Comparison of ENCODE assay signal across 7 cellular contexts in genomic region chr3:9401986-9402385, GRCh38. TPM values are rescaled to one million over a fixed set of nuclear protein-coding genes. Genes with fewer than 3 reads are reported as not detected.
DNase-seq lines count a peak whose midpoint lies in the region; ATAC-seq and TF ChIP-seq lines count a peak whose summit lies in the region.

No MANE protein-coding gene starts in this region.

- H2AFZ ChIP-seq in OCI-LY3 (ENCODE audit: low read depth, low read length), result no peak overlapping the region

- no peak for DNase-seq in GM12865 (ENCODE audit: low read depth)
- no peak for DNase-seq in epithelial cell of proximal tubule (ENCODE audit: low read depth)
- DNase-seq in sigmoid colon, result no peak
- no peak for DNase-seq in activated T-helper 1 cell treated with anti-CD3 and anti-CD28 coated beads, Interleukin-12 subunit alpha, Interleukin-12 subunit beta, Interleukin-2, Interleukin-4 antibody, amounts not matched to agents 30 ng/mL and 10 ng/mL and 1 ng/mL, durations not matched to agents 14 hours and 24 hours and 36 hours (ENCODE audit: low spot score)
- no peak for DNase-seq in NCI-H446 (lab: John Stamatoyannopoulos, UW)

- TF ChIP-seq CTCF in GM12865 (IDR thresholded peaks at IDR 0.05; ENCODE audit: insufficient read depth, low read depth, low read length, missing control alignments) (no peak), OCI-LY3 (IDR thresholded peaks at IDR 0.05; ENCODE audit: low read depth, low read length) (no peak), epithelial cell of proximal tubule (conservative IDR thresholded peaks at IDR 0.05; ENCODE audit: low read depth, low read length) (no peak), sigmoid colon (IDR thresholded peaks at IDR 0.05) (no peak)

- peaks cover 83% of the 10 kb centered on the region for H4K20me1 ChIP-seq in OCI-LY3 (ENCODE audit: insufficient read depth, low read length)

- ATAC-seq in HG02938 (IDR thresholded peaks at IDR 0.05; ENCODE audit: unreplicated experiment), result no peak

- H3K36me3 ChIP-seq in OCI-LY3 (replicated peaks; ENCODE audit: low read depth, low read length) (peaks cover 21% of the 10 kb centered on the region), sigmoid colon (no peaks in the 10 kb centered on the region)

- H3K9ac ChIP-seq in OCI-LY3 (ENCODE audit: low read length), result no peak overlapping the region

- H3K4me2 ChIP-seq in OCI-LY3 (ENCODE audit: low read length), result peak overlapping the region; percentile 73

- no peak overlapping the region for H3K4me3 Mint-ChIP-seq in activated T-helper 1 cell treated with anti-CD3 and anti-CD28 coated beads, Interleukin-12 subunit alpha, Interleukin-12 subunit beta, Interleukin-2, Interleukin-4 antibody, amounts not matched to agents 30 ng/mL and 10 ng/mL and 1 ng/mL, durations not matched to agents 14 hours and 24 hours and 36 hours

- peaks cover 58% of the 10 kb centered on the region for H3K4me1 Mint-ChIP-seq in activated T-helper 1 cell treated with anti-CD3 and anti-CD28 coated beads, Interleukin-12 subunit alpha, Interleukin-12 subunit beta, Interleukin-2, Interleukin-4 antibody, amounts not matched to agents 30 ng/mL and 10 ng/mL and 1 ng/mL, durations not matched to agents 14 hours and 24 hours and 36 hours (ENCODE audit: low read depth)

- H3K27me3 ChIP-seq in OCI-LY3 (ENCODE audit: low read depth, low read length) (no peaks in the 10 kb centered on the region), sigmoid colon (no peaks in the 10 kb centered on the region)

- H3K4me1 ChIP-seq in OCI-LY3 (ENCODE audit: low read length), result peaks cover 50% of the 10 kb centered on the region
- peaks cover 0 to 82% (median 82%) of the 10 kb centered on the region in 4 donors for H3K4me1 ChIP-seq in sigmoid colon

- H3K4me3 ChIP-seq in GM12865 (ENCODE audit: low read depth, low read length) (peak overlapping the region; percentile 4), OCI-LY3 (ENCODE audit: low read length) (no peak overlapping the region), epithelial cell of proximal tubule (ENCODE audit: low read depth, low read length) (peak overlapping the region; percentile 2), sigmoid colon (peak overlapping the region in 1 of 4 donors; percentile 14)

- H3K27me3 Mint-ChIP-seq in activated T-helper 1 cell treated with anti-CD3 and anti-CD28 coated beads, Interleukin-12 subunit alpha, Interleukin-12 subunit beta, Interleukin-2, Interleukin-4 antibody, amounts not matched to agents 30 ng/mL and 10 ng/mL and 1 ng/mL, durations not matched to agents 14 hours and 24 hours and 36 hours (ENCODE audit: insufficient read depth), result no peaks in the 10 kb centered on the region

- H3K36me3 Mint-ChIP-seq in activated T-helper 1 cell treated with anti-CD3 and anti-CD28 coated beads, Interleukin-12 subunit alpha, Interleukin-12 subunit beta, Interleukin-2, Interleukin-4 antibody, amounts not matched to agents 30 ng/mL and 10 ng/mL and 1 ng/mL, durations not matched to agents 14 hours and 24 hours and 36 hours (ENCODE audit: low read depth), result peaks cover 12% of the 10 kb centered on the region

- TF ChIP-seq EP300 in sigmoid colon (IDR thresholded peaks at IDR 0.05), result no peak

- no peaks in the 10 kb centered on the region for H3K9me3 Mint-ChIP-seq in activated T-helper 1 cell treated with anti-CD3 and anti-CD28 coated beads, Interleukin-12 subunit alpha, Interleukin-12 subunit beta, Interleukin-2, Interleukin-4 antibody, amounts not matched to agents 30 ng/mL and 10 ng/mL and 1 ng/mL, durations not matched to agents 14 hours and 24 hours and 36 hours

- WGBS in sigmoid colon, 2 donors, result 15 to 63% methylated on average over 4 of the region's 4 CpGs

- peaks cover 94% of the 10 kb centered on the region for H3K79me2 ChIP-seq in OCI-LY3 (ENCODE audit: low read length)

- TF ChIP-seq POLR2A in sigmoid colon (IDR thresholded peaks at IDR 0.05), result no peak

- intact Hi-C loops in sigmoid colon (cut with DNase I), result no loop called here
- intact Hi-C loops in activated T-helper 1 cell treated with anti-CD3 and anti-CD28 coated beads, Interleukin-12 subunit alpha, Interleukin-12 subunit beta, Interleukin-2, Interleukin-4 antibody, amounts not matched to agents 30 ng/mL and 10 ng/mL and 1 ng/mL, durations not matched to agents 14 hours and 24 hours and 36 hours (cut with micrococcal nuclease), result loop anchor here (5.0 kb wide), 1 partner anchor 1195 kb away; no protein-coding TSS in a partner anchor

- H3K27ac ChIP-seq in OCI-LY3 (ENCODE audit: low read length) (no peak overlapping the region), sigmoid colon (peak overlapping the region; percentile 56 to 99 (median 98))

- no peak overlapping the region for H3K27ac Mint-ChIP-seq in activated T-helper 1 cell treated with anti-CD3 and anti-CD28 coated beads, Interleukin-12 subunit alpha, Interleukin-12 subunit beta, Interleukin-2, Interleukin-4 antibody, amounts not matched to agents 30 ng/mL and 10 ng/mL and 1 ng/mL, durations not matched to agents 14 hours and 24 hours and 36 hours

- no peaks in the 10 kb centered on the region for H3K9me3 ChIP-seq in OCI-LY3 (ENCODE audit: insufficient read depth, low read length)
- H3K9me3 ChIP-seq in sigmoid colon, result no peaks in the 10 kb centered on the region

RNA-seq across cellular contexts. Expression of gene SETD5, which starts 4.6 kb away (rescaled TPM):
- total RNA-seq in epithelial cell of proximal tubule (33.0 and 41.1 TPM in 2 replicates), sigmoid colon (100 to 1,000 TPM in 1 of 4 donors, 10 to 100 TPM in 3; 69.9 to 149 (median 72.7) TPM)
- 10 to 100 TPM in 2 of 3 donors, 1 to 10 TPM in 1; 8.6 to 44.7 (median 10.2) TPM for polyA plus RNA-seq in sigmoid colon
- total RNA-seq in activated T-helper 1 cell treated with anti-CD3 and anti-CD28 coated beads, Interleukin-12 subunit alpha, Interleukin-12 subunit beta, Interleukin-2, Interleukin-4 antibody, amounts not matched to agents 30 ng/mL and 10 ng/mL and 1 ng/mL, durations not matched to agents 14 hours and 24 hours and 36 hours, result 135 and 140 TPM in 2 replicates

RNA-seq across cellular contexts. Expression of gene THUMPD3, which starts 39.1 kb away (rescaled TPM):
- total RNA-seq in epithelial cell of proximal tubule (40.8 and 43.9 TPM in 2 replicates), sigmoid colon (10 to 100 TPM; 20.5 to 38.5 (median 36.0) TPM)
- polyA plus RNA-seq in sigmoid colon, result 10 to 100 TPM; 15.6 to 30.9 (median 17.3) TPM
- 61.4 and 62.4 TPM in 2 replicates for total RNA-seq in activated T-helper 1 cell treated with anti-CD3 and anti-CD28 coated beads, Interleukin-12 subunit alpha, Interleukin-12 subunit beta, Interleukin-2, Interleukin-4 antibody, amounts not matched to agents 30 ng/mL and 10 ng/mL and 1 ng/mL, durations not matched to agents 14 hours and 24 hours and 36 hours
